Comparison of ENCODE assay signal across 11 cellular contexts in the genomic region with DNA sequence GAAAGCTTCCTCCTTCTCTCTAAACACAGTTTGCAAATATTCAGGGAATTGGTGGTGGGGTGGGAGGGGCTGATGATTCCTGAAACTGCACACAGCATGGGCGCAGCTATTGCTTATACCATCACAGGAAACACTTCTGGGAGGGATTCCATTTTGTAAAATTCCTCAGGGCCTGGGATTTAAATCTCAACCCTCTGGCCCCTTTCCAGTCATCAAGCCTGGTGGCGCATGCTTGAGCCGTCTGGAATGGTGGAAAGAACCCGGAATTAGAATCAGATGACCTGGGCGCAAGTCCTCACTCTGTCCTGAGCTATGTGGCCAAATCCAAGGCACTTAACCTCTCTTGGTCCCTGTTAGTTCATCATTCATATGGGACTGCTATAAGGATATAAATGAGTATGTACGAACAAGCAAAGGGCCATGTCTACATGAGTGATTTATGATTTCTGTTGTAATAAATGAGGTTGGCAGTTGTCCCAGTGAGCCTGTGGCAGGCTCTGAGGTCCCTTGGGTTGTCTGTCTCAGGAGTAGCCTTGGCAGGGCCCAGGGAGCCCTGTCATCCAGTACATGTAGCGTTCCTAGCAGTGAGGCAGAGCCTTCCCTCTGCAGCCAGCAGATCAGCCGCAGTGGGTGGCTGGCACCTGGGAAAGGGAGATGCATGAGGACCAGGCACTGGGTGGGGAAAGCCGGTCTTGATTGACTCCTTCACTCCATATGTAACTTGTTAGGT.
A peak's percentile ranks its signal among the peaks of the same experiment; 100 is the strongest.
DNase-seq lines count a peak whose midpoint lies in the region; ATAC-seq and TF ChIP-seq lines count a peak whose summit lies in the region.
"Had no signal": no experiment of that assay in that cellular context is flagged by ENCODE, and none has a peak within 500 bp of the region (broad histone marks: within the 10 kb centered on the region; RNA-seq: fewer than 3 reads in every experiment).

No MANE protein-coding gene starts in this region.

- H3K4me1 Mint-ChIP-seq in natural killer cell treated with Interleukin-12 subunit alpha and Interleukin-12 subunit beta and Interleukin-15 and Interleukin-18, amount 100 ng/mL, for 72 hours (ENCODE audit: low read depth in 2 of 2) = no peaks in the 10 kb centered on the region

- H3K27ac ChIP-seq in A673 (ENCODE audit: low read depth, low read length, poor library complexity, severe bottlenecking) (no peak overlapping the region), IMR-90 (ENCODE audit: insufficient read depth, low read length) (peak overlapping the region; percentile 88), coronary artery (peak overlapping the region; percentile 66 to 84)

- intact Hi-C loops in A673 (cut with micrococcal nuclease; ENCODE audit: unreplicated experiment) (no loop called here), IMR-90 (cut with micrococcal nuclease) (no loop called here), mucosa of descending colon (cut with DNase I, micrococcal nuclease) (no loop called here)

- ATAC-seq in IMR-90 (ENCODE audit: low read depth) (peak; percentile 86), mucosa of descending colon (peak; percentile 87), GM21447 (IDR thresholded peaks at IDR 0.05; ENCODE audit: unreplicated experiment) (no peak)
- no peak for ATAC-seq in natural killer cell treated with Interleukin-12 subunit alpha and Interleukin-12 subunit beta and Interleukin-15 and Interleukin-18, amount 100 ng/mL, for 72 hours
- ATAC-seq: left lung had no signal

- peak overlapping the region; percentile 76 for H4K91ac ChIP-seq in IMR-90 (ENCODE audit: insufficient read depth, low read depth, low read length)

- H3K4me2 ChIP-seq in IMR-90 (ENCODE audit: low read depth, low read length) = peak overlapping the region; percentile 11; the same call in 1 of the 2 replicates

- no peak for TF ChIP-seq POLR2A in IMR-90 (IDR thresholded peaks at IDR 0.05; ENCODE audit: low read depth, low read length)

- POLR2A ChIA-PET in A673 (lab: Charles Lee; ENCODE audit: low non-redundant PET) = no interaction called here
- POLR2A ChIA-PET in IMR-90 (lab: Charles Lee; ENCODE audit: unreplicated experiment) = interaction anchor here (0.6 to 0.7 kb wide), 2 partner anchors 183 to 1344 kb away, joined by 3 read pairs; no protein-coding TSS in a partner anchor

- H3K36me3 ChIP-seq in A673 (ENCODE audit: insufficient read depth, low read length, poor library complexity, severe bottlenecking) (no peaks in the 10 kb centered on the region), IMR-90 (ENCODE audit: control insufficient read depth, insufficient read depth, low read length) (peaks cover 6% of the 10 kb centered on the region; the same call in 1 of the 2 replicates), mucosa of descending colon (ENCODE audit: low read depth) (no peaks in the 10 kb centered on the region)
- H3K36me3 ChIP-seq: left lung had no signal

- H4K5ac ChIP-seq in IMR-90 (ENCODE audit: low read depth, low read length) = peak overlapping the region; percentile 47

- H4K20me1 ChIP-seq in IMR-90 (ENCODE audit: insufficient read depth, low read length) = no peaks in the 10 kb centered on the region; the same call in 1 of the 2 replicates

- TF ChIP-seq CTCF in A673 (conservative IDR thresholded peaks at IDR 0.05; ENCODE audit: low read depth, low read length) (no peak), IMR-90 (conservative IDR thresholded peaks at IDR 0.05; ENCODE audit: low read depth, low read length) (no peak), coronary artery (IDR thresholded peaks at IDR 0.05) (no peak), mucosa of descending colon (IDR thresholded peaks at IDR 0.05) (no peak)

- H4K8ac ChIP-seq in IMR-90 (ENCODE audit: low read depth in 2 of 2, low read length in 2 of 2) = peak overlapping the region; percentile 77 to 79

- peak overlapping the region; percentile 77 for H3K23ac ChIP-seq in IMR-90 (ENCODE audit: low read depth, low read length)

- peak overlapping the region; percentile 48 for H2BK5ac ChIP-seq in IMR-90 (ENCODE audit: low read depth, low read length, poor library complexity, severe bottlenecking)

- peaks cover 7% of the 10 kb centered on the region for H3K9me1 ChIP-seq in IMR-90 (ENCODE audit: insufficient read depth, low read length)

- H2BK120ac ChIP-seq in IMR-90 (ENCODE audit: low read depth, low read length) = peak overlapping the region; percentile 83

- H3K27me3 ChIP-seq in A673 (replicated peaks; ENCODE audit: insufficient read depth, low read depth, low read length, poor library complexity) (no peaks in the 10 kb centered on the region), IMR-90 (ENCODE audit: control insufficient read depth, insufficient read depth, low read length) (no peaks in the 10 kb centered on the region)
- H3K27me3 ChIP-seq: left lung had no signal

- H3K4me3 Mint-ChIP-seq in natural killer cell treated with Interleukin-12 subunit alpha and Interleukin-12 subunit beta and Interleukin-15 and Interleukin-18, amount 100 ng/mL, for 72 hours = no peak overlapping the region

- H3K9ac ChIP-seq in IMR-90 (ENCODE audit: low read depth, low read length) = 0 out of 2 replicates have a peak overlapping the region, but pooled peaks have one; percentile 48

- BruUV-seq in A673 (replicated peaks; lab: Mats Ljungman, UMichigan) (no TSS peak), IMR-90 (replicated peaks; lab: Mats Ljungman, UMichigan) (no TSS peak)

- H2AK9ac ChIP-seq in IMR-90 (replicated peaks; ENCODE audit: low read depth, low read length, poor library complexity) = no peak overlapping the region

- H3K4me1 ChIP-seq in A673 (ENCODE audit: insufficient read depth, low read length, poor library complexity, severe bottlenecking) (peaks cover 17% of the 10 kb centered on the region), IMR-90 (ENCODE audit: control insufficient read depth, insufficient read depth, low read length) (peaks cover 14% of the 10 kb centered on the region), mucosa of descending colon (ENCODE audit: low read depth) (no peaks in the 10 kb centered on the region)

- WGBS in IMR-90 (ENCODE audit: extremely low coverage in 2 of 2, insufficient read length in 1 of 2), 2 experiments = 34% methylated on average over 4 of the region's 9 CpGs; no CpG with 5 or more reads in 1 of the 2 experiments

- no peaks in the 10 kb centered on the region for H3K9me3 Mint-ChIP-seq in natural killer cell treated with Interleukin-12 subunit alpha and Interleukin-12 subunit beta and Interleukin-15 and Interleukin-18, amount 100 ng/mL, for 72 hours

- H3K79me1 ChIP-seq in IMR-90 (ENCODE audit: low read depth in 1 of 2, low read length in 2 of 2) = no peaks in the 10 kb centered on the region; a peak in 1 of 4 replicates

- no peak overlapping the region for H3K27ac Mint-ChIP-seq in natural killer cell treated with Interleukin-12 subunit alpha and Interleukin-12 subunit beta and Interleukin-15 and Interleukin-18, amount 100 ng/mL, for 72 hours

- H2AFZ ChIP-seq in IMR-90 (replicated peaks; ENCODE audit: low read length, poor library complexity) = peak overlapping the region; percentile 17

- CTCF ChIA-PET in A673 (lab: Charles Lee) = no interaction called here
- CTCF ChIA-PET in IMR-90 (lab: Yijun Ruan, JAX) = no interaction called here

- peak overlapping the region; percentile 29; the same call in 1 of the 2 replicates for H3K56ac ChIP-seq in IMR-90 (ENCODE audit: extremely low read depth, insufficient read depth, low read length)

- peak overlapping the region; percentile 62; the same call in 2 of the 3 replicates for H2BK15ac ChIP-seq in IMR-90 (ENCODE audit: low read depth, low read length)

- no peaks in the 10 kb centered on the region for H3K9me3 ChIP-seq in A673 (ENCODE audit: low read depth, low read length, poor library complexity, severe bottlenecking)
- H3K9me3 ChIP-seq in IMR-90 (ENCODE audit: control insufficient read depth, insufficient read depth, low read length) = no peaks in the 10 kb centered on the region
- H3K9me3 ChIP-seq in mucosa of descending colon = no peaks in the 10 kb centered on the region
- H3K9me3 ChIP-seq: left lung had no signal

- TF ChIP-seq RAD21 in IMR-90 (IDR thresholded peaks at IDR 0.05; ENCODE audit: low read length) = no peak

- peak overlapping the region; percentile 84 for H3K4ac ChIP-seq in IMR-90 (ENCODE audit: low read depth, low read length)

- DNase-seq in A673 (ENCODE audit: low spot score) = peak; percentile 80
- DNase-seq in IMR-90 = peak; percentile 59
- peak; percentile 88 for DNase-seq in coronary artery (ENCODE audit: low spot score)
- peak in 2 of 3 donors; percentile 52 to 64 for DNase-seq in mucosa of descending colon
- DNase-seq in ecto neural progenitor cell (ENCODE audit: low spot score) = no peak
- DNase-seq in natural killer cell treated with Interleukin-12 subunit alpha and Interleukin-12 subunit beta and Interleukin-15 and Interleukin-18, amount 100 ng/mL, for 72 hours (ENCODE audit: low spot score) = no peak
- no peak for DNase-seq in activated T-cell treated with anti-CD3 and anti-CD28 coated beads, Interleukin-2, amount 50 U/mL, for 48 hours
- DNase-seq: activated CD8-positive, alpha-beta memory T cell treated with anti-CD3 and anti-CD28 coated beads, Interleukin-2, amount 50 U/mL, for 48 hours; left lung; NCI-H1417 treated with DMSO at 0.1 percent for 48 hours had no signal

- H3K27me3 Mint-ChIP-seq in natural killer cell treated with Interleukin-12 subunit alpha and Interleukin-12 subunit beta and Interleukin-15 and Interleukin-18, amount 100 ng/mL, for 72 hours = peaks cover 0 to 5% of the 10 kb centered on the region in 2 donors

- dilution Hi-C loops in IMR-90 (cut with HindIII; ENCODE audit: low sequenced_read_pairs, unreplicated experiment) = no loop called here

- peak overlapping the region; percentile 77 for H3K18ac ChIP-seq in IMR-90 (ENCODE audit: low read depth, low read length)

- H3K4me3 ChIP-seq in A673 (ENCODE audit: low read depth, low read length, poor library complexity, severe bottlenecking) (no peak overlapping the region), IMR-90 (ENCODE audit: insufficient read depth, low read depth, low read length) (no peak overlapping the region), coronary artery (no peak overlapping the region), mucosa of descending colon (no peak overlapping the region)
- H3K4me3 ChIP-seq: left lung had no signal

- peak overlapping the region; percentile 47 for H3K14ac ChIP-seq in IMR-90 (replicated peaks; ENCODE audit: low read depth, low read length)

- in situ Hi-C loops in IMR-90 (cut with MboI; ENCODE audit: low sequenced_read_pairs) = no loop called here

- peak overlapping the region; percentile 84 for H2BK20ac ChIP-seq in IMR-90 (ENCODE audit: low read depth, low read length)

- peak overlapping the region; percentile 79; the same call in 1 of the 2 replicates for H2AK5ac ChIP-seq in IMR-90 (ENCODE audit: low read depth, low read length)

- H3K36me3 Mint-ChIP-seq in natural killer cell treated with Interleukin-12 subunit alpha and Interleukin-12 subunit beta and Interleukin-15 and Interleukin-18, amount 100 ng/mL, for 72 hours = no peaks in the 10 kb centered on the region

TF ChIP-seq in IMR-90, 13 proteins besides CTCF, POLR2A, EP300 and RAD21 (continues in another document):
- TF ChIP-seq FOS (IDR thresholded peaks at IDR 0.05; ENCODE audit: low read depth, low read length) (no peak), SMC3 (IDR thresholded peaks at IDR 0.05; ENCODE audit: low read depth, low read length) (no peak), RFX5 (IDR thresholded peaks at IDR 0.05; ENCODE audit: low read depth, low read length) (no peak), MAZ (IDR thresholded peaks at IDR 0.05; ENCODE audit: borderline replicate concordance, low read depth, low read length) (no peak)

Comparison
In these comparisons a context has a peak if more than half of its experiments do, and no peak if none do; other contexts are left out.
1. DNase-seq: peak in A673 (single experiment), IMR-90 (single experiment), coronary artery (single experiment) and mucosa of descending colon (2 of 3); none in ecto neural progenitor cell (single experiment), natural killer cell treated with Interleukin-12 subunit alpha and Interleukin-12 subunit beta and Interleukin-15 and Interleukin-18, amount 100 ng/mL, for 72 hours (single experiment) and activated T-cell treated with anti-CD3 and anti-CD28 coated beads, Interleukin-2, amount 50 U/mL, for 48 hours (0 of 2).
2. ATAC-seq: peak in IMR-90 (single experiment) and mucosa of descending colon (single experiment); none in GM21447 (single experiment) and natural killer cell treated with Interleukin-12 subunit alpha and Interleukin-12 subunit beta and Interleukin-15 and Interleukin-18, amount 100 ng/mL, for 72 hours (0 of 2).